24 cellular contexts compared by ENCODE assay signal in the genomic region with DNA sequence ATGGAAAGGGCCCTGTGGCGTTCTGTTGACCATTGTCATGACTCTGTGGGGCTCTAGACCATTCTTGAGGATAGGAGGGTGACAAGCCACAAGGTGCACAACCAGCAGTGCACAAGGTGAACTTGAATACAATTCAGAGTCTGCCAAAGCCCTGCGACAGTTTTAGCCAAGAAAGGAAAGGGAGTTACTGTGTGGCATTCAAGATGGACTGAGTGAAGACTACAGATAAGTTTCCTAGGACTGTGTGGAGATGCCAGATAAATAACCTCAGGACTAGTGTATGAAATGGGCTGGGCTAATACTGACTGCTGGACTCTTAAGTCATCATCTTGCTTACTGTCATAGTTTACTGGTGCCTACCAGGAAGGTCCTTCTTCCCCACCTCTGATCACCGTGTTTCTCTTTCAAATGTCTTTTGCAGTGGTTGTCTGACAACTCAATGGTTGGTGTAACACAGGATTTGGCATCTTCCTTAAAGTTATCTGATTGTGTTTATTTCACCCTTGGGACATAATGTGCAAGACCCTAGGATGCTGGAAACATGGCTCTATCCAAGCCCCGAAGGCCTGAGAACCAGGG. TPM values are rescaled to one million over a fixed set of nuclear protein-coding genes. Genes with fewer than 3 reads are reported as not detected.
"Had no signal": no experiment of that assay in that cellular context is flagged by ENCODE, and none has a peak within 500 bp of the region (broad histone marks: within the 10 kb centered on the region; RNA-seq: fewer than 3 reads in every experiment).

No MANE protein-coding gene starts in this region.

- H3K4me1 Mint-ChIP-seq: endodermal cell had no signal

- DNase-seq: colonic mucosa; dermis blood vessel endothelial cell; endodermal cell; foreskin melanocyte; heart left ventricle; hypothalamus; kidney glomerular epithelial cell; mammary epithelial cell; naive thymus-derived CD4-positive, alpha-beta T cell; posterior cingulate gyrus; spleen; stimulated activated CD4-positive, alpha-beta T cell treated with anti-CD3 and anti-CD28 coated beads, Interleukin-15, amount 100 ng/mL, for 24 hours; stimulated activated CD4-positive, alpha-beta T cell treated with anti-CD3 and anti-CD28 coated beads, Interleukin-1b, Interleukin-23, amount 100 ng/mL, for 48 hours; stimulated activated CD4-positive, alpha-beta T cell treated with anti-CD3 and anti-CD28 coated beads, Interleukin-4, amount 100 ng/mL, for 24 hours; stimulated activated naive B cell treated with anti-CD40 and anti-IgM and Interleukin-4, amounts not matched to agents 10 μg/mL and 1 μg/mL and 100 μg/mL, for 72 hours had no signal

- H3K36me3 Mint-ChIP-seq: stimulated activated naive B cell treated with anti-CD40 and anti-IgM and Interleukin-4, amounts not matched to agents 10 μg/mL and 1 μg/mL and 100 μg/mL, for 72 hours had no signal

- H3K27ac Mint-ChIP-seq: endodermal cell; naive thymus-derived CD4-positive, alpha-beta T cell; stimulated activated naive B cell treated with anti-CD40 and anti-IgM and Interleukin-4, amounts not matched to agents 10 μg/mL and 1 μg/mL and 100 μg/mL, for 72 hours had no signal

- ATAC-seq: naive thymus-derived CD4-positive, alpha-beta T cell; sciatic nerve; stimulated activated naive B cell treated with anti-CD40 and anti-IgM and Interleukin-4, amounts not matched to agents 10 μg/mL and 1 μg/mL and 100 μg/mL, for 72 hours had no signal

- H3K9me3 Mint-ChIP-seq: endodermal cell; naive thymus-derived CD4-positive, alpha-beta T cell; stimulated activated naive B cell treated with anti-CD40 and anti-IgM and Interleukin-4, amounts not matched to agents 10 μg/mL and 1 μg/mL and 100 μg/mL, for 72 hours had no signal

- H3K4me3 Mint-ChIP-seq: endodermal cell; naive thymus-derived CD4-positive, alpha-beta T cell; stimulated activated naive B cell treated with anti-CD40 and anti-IgM and Interleukin-4, amounts not matched to agents 10 μg/mL and 1 μg/mL and 100 μg/mL, for 72 hours had no signal

RNA-seq across cellular contexts. Expression of a gene that starts 27.4 kb away (rescaled TPM):
- total RNA-seq: endothelial cell of umbilical vein, osteoblast, pulmonary artery endothelial cell had no signal

RNA-seq across cellular contexts. Expression of a gene that starts 39.0 kb away (rescaled TPM):
- total RNA-seq: dermis blood vessel endothelial cell; endodermal cell; endothelial cell of umbilical vein; glomerular endothelial cell; lower leg skin; mammary epithelial cell; mesenteric fat pad; naive thymus-derived CD4-positive, alpha-beta T cell; osteoblast; pulmonary artery endothelial cell; sciatic nerve; skeletal muscle tissue; spleen; urinary bladder had no signal
